Comparison of ENCODE assay signal across 23 cellular contexts in the genomic region with DNA sequence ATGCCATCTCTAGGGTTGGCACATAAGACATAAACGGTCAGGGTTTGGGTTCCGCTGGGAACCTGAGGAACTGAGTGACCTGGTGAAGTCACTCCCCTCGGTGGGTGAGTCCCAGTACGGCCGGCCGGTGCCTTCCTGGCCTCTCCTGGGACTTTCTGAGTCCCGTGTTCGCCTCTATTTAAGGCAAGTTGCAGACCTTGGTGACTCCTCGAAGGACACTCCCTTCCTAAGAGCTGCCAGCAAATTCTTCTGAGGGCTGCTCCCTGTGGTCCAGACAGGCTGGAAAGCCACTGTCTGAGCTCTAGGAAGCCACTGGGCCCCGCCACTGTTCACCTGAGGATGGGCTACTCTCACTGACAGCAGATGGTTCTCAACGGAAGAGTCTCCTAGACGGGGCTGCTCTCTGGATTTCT. TPM values are rescaled to one million over a fixed set of nuclear protein-coding genes. Genes with fewer than 3 reads are reported as not detected.
DNase-seq lines count a peak whose midpoint lies in the region; FAIRE-seq and TF ChIP-seq lines count a peak whose summit lies in the region.
"Had no signal": no experiment of that assay in that cellular context is flagged by ENCODE, and none has a peak within 500 bp of the region (broad histone marks: within the 10 kb centered on the region; RNA-seq: fewer than 3 reads in every experiment).

No MANE protein-coding gene starts in this region.

- H4K20me1 ChIP-seq in keratinocyte (ENCODE audit: control insufficient read depth, extremely low read depth, insufficient read depth, low read length), result no peaks in the 10 kb centered on the region

- no peaks in the 10 kb centered on the region for H3K36me3 ChIP-seq in keratinocyte (ENCODE audit: control insufficient read depth in 2 of 2, extremely low read depth in 1 of 2, insufficient read depth in 2 of 2, low read length in 2 of 2)
- H3K36me3 ChIP-seq: cardiac muscle cell, prostate gland had no signal

- DNase-seq in A172 (ENCODE audit: low spot score) (peak; percentile 89), HT1080 (ENCODE audit: low read depth) (peak; percentile 55), amniotic epithelial cell (ENCODE audit: low read depth) (peak; percentile 57), keratinocyte (ENCODE audit: low read depth, low spot score) (no peak), NCI-H146 treated with DMSO at 0.1 percent for 48 hours (lab: John Stamatoyannopoulos, UW; ENCODE audit: unreplicated experiment) (no peak), substantia nigra (lab: John Stamatoyannopoulos, UW) (no peak), islet precursor cell (no peak), RKO (ENCODE audit: low spot score) (no peak)
- DNase-seq: 8988T; activated CD4-positive, alpha-beta T cell treated with anti-CD3 and anti-CD28 coated beads, Interleukin-2, amount 50 U/mL, for 1 hour; DMS153; effector memory CD4-positive, alpha-beta T cell; naive thymus-derived CD4-positive, alpha-beta T cell; NCI-H1436; stimulated activated naive CD4-positive, alpha-beta T cell had no signal

- peak overlapping the region; percentile 42 for H3K4me2 ChIP-seq in keratinocyte (ENCODE audit: control insufficient read depth, extremely low read depth, insufficient read depth, low read depth, low read length)

- peak overlapping the region; percentile 57 for H3K27ac ChIP-seq in keratinocyte (ENCODE audit: control insufficient read depth, insufficient read depth, low read length)
- H3K27ac ChIP-seq in substantia nigra (ENCODE audit: low read depth, low read length, poor library complexity, severe bottlenecking), result no peak overlapping the region
- H3K27ac ChIP-seq: cardiac muscle cell, HL-60, prostate gland had no signal

- peaks cover 4% of the 10 kb centered on the region for H3K9me3 ChIP-seq in keratinocyte (ENCODE audit: control insufficient read depth, low read depth, low read length)
- H3K9me3 ChIP-seq: prostate gland had no signal

- H3K4me3 ChIP-seq in keratinocyte (ENCODE audit: control insufficient read depth in 2 of 3, extremely low read depth in 1 of 3, insufficient read depth in 2 of 3, low read depth in 1 of 3, low read length in 3 of 3), result no peak overlapping the region
- H3K4me3 ChIP-seq: cardiac muscle cell, prostate gland had no signal

- no peak overlapping the region for H2AFZ ChIP-seq in keratinocyte (ENCODE audit: control insufficient read depth, low read length)

- no peaks in the 10 kb centered on the region for H3K79me2 ChIP-seq in keratinocyte (ENCODE audit: control insufficient read depth, insufficient read depth, low read length)

- no peaks in the 10 kb centered on the region for H3K27me3 ChIP-seq in keratinocyte (ENCODE audit: control insufficient read depth, extremely low read depth, insufficient read depth, low read length)
- H3K27me3 ChIP-seq: cardiac muscle cell had no signal

- H3K9me1 ChIP-seq in keratinocyte (ENCODE audit: control insufficient read depth, extremely low read depth, insufficient read depth, low read length), result no peaks in the 10 kb centered on the region

- H3K4me1 ChIP-seq in keratinocyte (ENCODE audit: control insufficient read depth, extremely low read depth, insufficient read depth, low read length), result peaks cover 28% of the 10 kb centered on the region
- H3K4me1 ChIP-seq: prostate gland had no signal

- H3K9ac ChIP-seq in keratinocyte (ENCODE audit: control insufficient read depth, extremely low read depth, insufficient read depth, low read length), result peak overlapping the region; percentile 35

- dilution Hi-C loops in keratinocyte (cut with MboI; ENCODE audit: extremely low pct_ligation_motif_present, low sequenced_read_pairs), result no loop called here

- no peak for TF ChIP-seq CTCF in keratinocyte (optimal IDR thresholded peaks at IDR 0.05 in 1 of 3, IDR thresholded peaks at IDR 0.05 in 1 of 3, conservative IDR thresholded peaks at IDR 0.05 in 1 of 3; ENCODE audit: extremely low read depth in 1 of 3, insufficient read depth in 2 of 3, low read length in 3 of 3)

- FAIRE-seq in keratinocyte (lab: Jason Lieb, UNC), result no peak

RNA-seq across cellular contexts. Expression of a gene that starts 16.0 kb away (rescaled TPM):
- not detected in 2 replicates for total RNA-seq in A172 (2014; rRNA removed; shearing (Covaris generic))
- 130 and 312 TPM in 2 replicates for total RNA-seq in HT1080 (2014; rRNA removed; shearing (Covaris generic))
- polyA plus RNA-seq in HT1080 (2015; cell fraction: cytosol; rRNA removed), result 67.0 and 229 TPM in 2 replicates
- polyA plus RNA-seq in HT1080 (2015; cell fraction: nucleus; rRNA removed), result 49.4 and 96.0 TPM in 2 replicates
- not detected in 3 replicates for polyA plus RNA-seq in keratinocyte
- not detected for polyA plus RNA-seq in keratinocyte (2011; ENCODE audit: low read depth)
- polyA plus RNA-seq in keratinocyte (2011; cell fraction: cytosol; rRNA removed), result not detected in 2 replicates
- not detected in 2 replicates for polyA plus RNA-seq in keratinocyte (2011; cell fraction: nucleus; rRNA removed)
- not detected in 2 replicates for polyA plus RNA-seq in keratinocyte (2012; ENCODE audit: low replicate concordance)
- not detected in 3 replicates for polyA minus RNA-seq in keratinocyte
- not detected for polyA minus RNA-seq in keratinocyte (2011; cell fraction: cytosol; rRNA and poly(A)+ RNA removed)
- polyA minus RNA-seq in keratinocyte (2011; cell fraction: nucleus; rRNA and poly(A)+ RNA removed), result not detected in 2 replicates
- total RNA-seq: activated naive CD4-positive, alpha-beta T cell treated with anti-CD3 and anti-CD28 coated beads, Interleukin-2, amount 50 U/mL, for 72 hours; cardiac muscle cell; lower leg skin; naive thymus-derived CD4-positive, alpha-beta T cell; SK-MEL-5; urinary bladder had no signal
- polyA plus RNA-seq: cardiac muscle cell; CD14-positive monocyte; naive thymus-derived CD4-positive, alpha-beta T cell; urinary bladder had no signal

RNA-seq across cellular contexts. Expression of a gene that starts 18.1 kb away (rescaled TPM):
- total RNA-seq in A172 (2014; rRNA removed; shearing (Covaris generic)), result not detected in 2 replicates
- total RNA-seq in HT1080 (2014; rRNA removed; shearing (Covaris generic)), result 11.9 and 128 TPM in 2 replicates
- polyA plus RNA-seq in HT1080 (2015; cell fraction: cytosol; rRNA removed), result 114 and 271 TPM in 2 replicates
- 23.7 and 72.8 TPM in 2 replicates for polyA plus RNA-seq in HT1080 (2015; cell fraction: nucleus; rRNA removed)
- polyA plus RNA-seq in keratinocyte, result not detected in 3 replicates
- polyA plus RNA-seq in keratinocyte (2011; ENCODE audit: low read depth), result not detected
- polyA plus RNA-seq in keratinocyte (2011; cell fraction: cytosol; rRNA removed), result not detected in 2 replicates
- not detected in 2 replicates for polyA plus RNA-seq in keratinocyte (2011; cell fraction: nucleus; rRNA removed)
- not detected in 2 replicates for polyA plus RNA-seq in keratinocyte (2012; ENCODE audit: low replicate concordance)
- polyA minus RNA-seq in keratinocyte, result not detected in 3 replicates
- polyA minus RNA-seq in keratinocyte (2011; cell fraction: cytosol; rRNA and poly(A)+ RNA removed), result not detected
- not detected in 2 replicates for polyA minus RNA-seq in keratinocyte (2011; cell fraction: nucleus; rRNA and poly(A)+ RNA removed)
- total RNA-seq: activated naive CD4-positive, alpha-beta T cell treated with anti-CD3 and anti-CD28 coated beads, Interleukin-2, amount 50 U/mL, for 72 hours; cardiac muscle cell; lower leg skin; naive thymus-derived CD4-positive, alpha-beta T cell; SK-MEL-5; urinary bladder had no signal
- polyA plus RNA-seq: cardiac muscle cell; CD14-positive monocyte; naive thymus-derived CD4-positive, alpha-beta T cell; urinary bladder had no signal

RNA-seq across cellular contexts. Expression of a gene that starts 52.4 kb away (rescaled TPM):
- total RNA-seq in A172 (2014; rRNA removed; shearing (Covaris generic)), result not detected in 2 replicates
- total RNA-seq in HT1080 (2014; rRNA removed; shearing (Covaris generic)), result 633 and 765 TPM in 2 replicates
- 434 and 474 TPM in 2 replicates for polyA plus RNA-seq in HT1080 (2015; cell fraction: cytosol; rRNA removed)
- 161 and 162 TPM in 2 replicates for polyA plus RNA-seq in HT1080 (2015; cell fraction: nucleus; rRNA removed)
- not detected in 3 replicates for polyA plus RNA-seq in keratinocyte
- not detected for polyA plus RNA-seq in keratinocyte (2011; ENCODE audit: low read depth)
- not detected in 2 replicates for polyA plus RNA-seq in keratinocyte (2011; cell fraction: cytosol; rRNA removed)
- polyA plus RNA-seq in keratinocyte (2011; cell fraction: nucleus; rRNA removed), result not detected in 2 replicates
- not detected in 2 replicates for polyA plus RNA-seq in keratinocyte (2012; ENCODE audit: low replicate concordance)
- not detected in 3 replicates for polyA minus RNA-seq in keratinocyte
- polyA minus RNA-seq in keratinocyte (2011; cell fraction: cytosol; rRNA and poly(A)+ RNA removed), result not detected
- polyA minus RNA-seq in keratinocyte (2011; cell fraction: nucleus; rRNA and poly(A)+ RNA removed), result not detected in 2 replicates
- total RNA-seq: activated naive CD4-positive, alpha-beta T cell treated with anti-CD3 and anti-CD28 coated beads, Interleukin-2, amount 50 U/mL, for 72 hours; cardiac muscle cell; lower leg skin; naive thymus-derived CD4-positive, alpha-beta T cell; urinary bladder had no signal
- polyA plus RNA-seq: cardiac muscle cell; CD14-positive monocyte; naive thymus-derived CD4-positive, alpha-beta T cell; urinary bladder had no signal

RNA-seq across cellular contexts. Expression of a gene that starts 53.5 kb away (rescaled TPM):
- 53.6 and 63.2 TPM in 2 replicates for total RNA-seq in A172 (2014; rRNA removed; shearing (Covaris generic))
- total RNA-seq in HT1080 (2014; rRNA removed; shearing (Covaris generic)), result 31.9 and 45.0 TPM in 2 replicates
- 31.6 and 45.1 TPM in 2 replicates for polyA plus RNA-seq in HT1080 (2015; cell fraction: cytosol; rRNA removed)
- 60.5 and 69.6 TPM in 2 replicates for polyA plus RNA-seq in HT1080 (2015; cell fraction: nucleus; rRNA removed)
- polyA plus RNA-seq in keratinocyte, result 15.1 to 19.9 TPM (median 16.5 TPM) in 3 replicates
- 8.9 TPM for polyA plus RNA-seq in keratinocyte (2011; ENCODE audit: low read depth)
- 9.4 and 17.4 TPM in 2 replicates for polyA plus RNA-seq in keratinocyte (2011; cell fraction: cytosol; rRNA removed)
- polyA plus RNA-seq in keratinocyte (2011; cell fraction: nucleus; rRNA removed), result 32.4 and 38.6 TPM in 2 replicates
- polyA plus RNA-seq in keratinocyte (2012; ENCODE audit: low replicate concordance), result 14.6 and 21.4 TPM in 2 replicates
- 6.8 to 11.7 TPM (median 7.6 TPM) in 3 replicates for polyA minus RNA-seq in keratinocyte
- polyA minus RNA-seq in keratinocyte (2011; cell fraction: cytosol; rRNA and poly(A)+ RNA removed), result 13.8 TPM
- 10.9 and 12.6 TPM in 2 replicates for polyA minus RNA-seq in keratinocyte (2011; cell fraction: nucleus; rRNA and poly(A)+ RNA removed)

RNA-seq across cellular contexts. Expression of a gene that starts 54.3 kb away (rescaled TPM):
- total RNA-seq in A172 (2014; rRNA removed; shearing (Covaris generic)), result 102 and 112 TPM in 2 replicates
- total RNA-seq in HT1080 (2014; rRNA removed; shearing (Covaris generic)), result 51.6 and 63.7 TPM in 2 replicates
- polyA plus RNA-seq in HT1080 (2015; cell fraction: cytosol; rRNA removed), result 96.0 and 96.1 TPM in 2 replicates
- polyA plus RNA-seq in HT1080 (2015; cell fraction: nucleus; rRNA removed), result 130 TPM in 2 replicates
- polyA plus RNA-seq in keratinocyte, result 26.8 to 71.9 TPM (median 41.6 TPM) in 3 replicates
- 34.0 TPM for polyA plus RNA-seq in keratinocyte (2011; ENCODE audit: low read depth)
- 40.8 and 53.1 TPM in 2 replicates for polyA plus RNA-seq in keratinocyte (2011; cell fraction: cytosol; rRNA removed)
- polyA plus RNA-seq in keratinocyte (2011; cell fraction: nucleus; rRNA removed), result 57.2 and 57.5 TPM in 2 replicates
- 31.6 and 107 TPM in 2 replicates for polyA plus RNA-seq in keratinocyte (2012; ENCODE audit: low replicate concordance)
- 53.0 to 212 TPM (median 67.7 TPM) in 3 replicates for polyA minus RNA-seq in keratinocyte
- 57.9 TPM for polyA minus RNA-seq in keratinocyte (2011; cell fraction: cytosol; rRNA and poly(A)+ RNA removed)
- polyA minus RNA-seq in keratinocyte (2011; cell fraction: nucleus; rRNA and poly(A)+ RNA removed), result 28.1 and 29.8 TPM in 2 replicates

Comparison
In these comparisons a context has a peak if more than half of its experiments do, and no peak if none do; other contexts are left out.
1. DNase-seq: peak in A172 (single experiment), HT1080 (single experiment) and amniotic epithelial cell (single experiment); none in keratinocyte (single experiment), NCI-H146 treated with DMSO at 0.1 percent for 48 hours (single experiment), substantia nigra (0 of 49), islet precursor cell (single experiment) and RKO (single experiment).
2. RNA of a gene that starts 16.0 kb away (total RNA-seq): 130 to 312 TPM in HT1080; not detected in A172; every median in the first group is over 100 times any median in the second.
3. RNA of a gene that starts 18.1 kb away (total RNA-seq): 11.9 to 128 TPM in HT1080; not detected in A172; every median in the first group is over 10 times any median in the second.
4. RNA of a gene that starts 52.4 kb away (total RNA-seq): 633 to 765 TPM in HT1080; not detected in A172; every median in the first group is over 100 times any median in the second.